In the genomic region with DNA sequence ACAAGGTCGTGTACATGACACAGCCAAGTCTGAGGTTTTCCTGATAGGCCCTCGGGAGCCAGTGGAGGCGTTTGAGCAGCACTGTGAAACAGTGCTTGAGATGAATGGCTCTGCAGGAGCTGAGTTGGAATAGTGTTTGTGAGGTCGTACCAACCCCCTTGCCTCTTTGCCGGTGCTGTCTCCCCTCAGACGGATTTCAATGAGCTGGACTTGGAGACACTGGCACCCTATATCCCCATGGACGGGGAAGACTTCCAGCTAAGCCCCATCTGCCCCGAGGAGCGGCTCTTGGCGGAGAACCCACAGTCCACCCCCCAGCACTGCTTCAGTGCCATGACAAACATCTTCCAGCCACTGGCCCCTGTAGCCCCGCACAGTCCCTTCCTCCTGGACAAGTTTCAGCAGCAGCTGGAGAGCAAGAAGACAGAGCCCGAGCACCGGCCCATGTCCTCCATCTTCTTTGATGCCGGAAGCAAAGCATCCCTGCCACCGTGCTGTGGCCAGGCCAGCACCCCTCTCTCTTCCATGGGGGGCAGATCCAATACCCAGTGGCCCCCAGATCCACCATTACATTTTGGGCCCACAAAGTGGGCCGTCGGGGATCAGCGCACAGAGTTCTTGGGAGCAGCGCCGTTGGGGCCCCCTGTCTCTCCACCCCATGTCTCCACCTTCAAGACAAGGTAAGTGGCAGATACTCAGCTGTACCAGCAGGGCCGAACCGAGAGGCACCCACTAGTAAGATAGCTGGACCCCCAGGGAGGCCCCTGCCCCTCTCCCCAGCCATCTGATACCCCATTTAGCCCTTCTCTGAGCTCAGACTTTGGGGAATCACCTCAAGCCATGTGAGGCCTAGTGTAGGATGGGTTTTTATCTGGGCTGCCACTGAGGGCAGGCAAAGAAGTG, we compare ENCODE assay signal across 11 cellular contexts.
"Had no signal": no experiment of that assay in that cellular context is flagged by ENCODE, and none has a peak within 500 bp of the region (broad histone marks: within the 10 kb centered on the region; RNA-seq: fewer than 3 reads in every experiment).

No MANE protein-coding gene starts in this region.

- H3K4me1 Mint-ChIP-seq: naive B cell; stimulated activated memory B cell treated with anti-CD40 and anti-IgM and Interleukin-4, amounts not matched to agents 10 μg/mL and 1 μg/mL and 100 μg/mL, for 72 hours; WTC11 had no signal

- H3K27ac Mint-ChIP-seq: activated naive CD8-positive, alpha-beta T cell; stimulated activated memory B cell treated with anti-CD40 and anti-IgM and Interleukin-4, amounts not matched to agents 10 μg/mL and 1 μg/mL and 100 μg/mL, for 72 hours; T-helper 1 cell treated with Interleukin-12 subunit alpha and Interleukin-12 subunit beta and Interleukin-4 antibody, amounts not matched to agents 30 μg/mL and 1 μg/mL, for 36 hours; WTC11 had no signal

- H3K9me3 Mint-ChIP-seq: naive B cell; stimulated activated memory B cell treated with anti-CD40 and anti-IgM and Interleukin-4, amounts not matched to agents 10 μg/mL and 1 μg/mL and 100 μg/mL, for 72 hours; T-helper 1 cell treated with Interleukin-12 subunit alpha and Interleukin-12 subunit beta and Interleukin-4 antibody, amounts not matched to agents 30 μg/mL and 1 μg/mL, for 36 hours; WTC11 had no signal

- H3K4me3 ChIP-seq: lower lobe of right lung had no signal

- ATAC-seq: lower lobe of right lung; stimulated activated memory B cell treated with anti-CD40 and anti-IgM and Interleukin-4, amounts not matched to agents 10 μg/mL and 1 μg/mL and 100 μg/mL, for 72 hours; WTC11 had no signal

- DNase-seq: activated CD4-positive, alpha-beta T cell treated with anti-CD3 and anti-CD28 coated beads for 48 hours; activated gamma-delta T cell; activated T-cell treated with anti-CD3 and anti-CD28 coated beads, Interleukin-2, amount 50 U/mL, for 48 hours; lower lobe of right lung; naive B cell; posterior cingulate gyrus; small intestine had no signal

- H3K27ac ChIP-seq: lower lobe of right lung had no signal

- H3K36me3 Mint-ChIP-seq: naive B cell; stimulated activated memory B cell treated with anti-CD40 and anti-IgM and Interleukin-4, amounts not matched to agents 10 μg/mL and 1 μg/mL and 100 μg/mL, for 72 hours; WTC11 had no signal

- H3K27me3 Mint-ChIP-seq: activated naive CD8-positive, alpha-beta T cell; stimulated activated memory B cell treated with anti-CD40 and anti-IgM and Interleukin-4, amounts not matched to agents 10 μg/mL and 1 μg/mL and 100 μg/mL, for 72 hours had no signal

- H3K9me3 ChIP-seq: lower lobe of right lung had no signal

- H3K4me3 Mint-ChIP-seq: activated naive CD8-positive, alpha-beta T cell; naive B cell; stimulated activated memory B cell treated with anti-CD40 and anti-IgM and Interleukin-4, amounts not matched to agents 10 μg/mL and 1 μg/mL and 100 μg/mL, for 72 hours; T-helper 1 cell treated with Interleukin-12 subunit alpha and Interleukin-12 subunit beta and Interleukin-4 antibody, amounts not matched to agents 30 μg/mL and 1 μg/mL, for 36 hours; WTC11 had no signal
